Comparison of ENCODE assay signal across 20 cellular contexts in genomic region chr9:89756891-89757537, GRCh38.
DNase-seq lines count a peak whose midpoint lies in the region; ATAC-seq and TF ChIP-seq lines count a peak whose summit lies in the region.
"Had no signal": no experiment of that assay in that cellular context is flagged by ENCODE, and none has a peak within 500 bp of the region (broad histone marks: within the 10 kb centered on the region; RNA-seq: fewer than 3 reads in every experiment).

No MANE protein-coding gene starts in this region.

- no peaks in the 10 kb centered on the region for H3K9me3 ChIP-seq in liver (ENCODE audit: control insufficient read depth in 4 of 4, low read length in 3 of 4)
- H3K9me3 ChIP-seq: esophagus muscularis mucosa had no signal

- H3K36me3 ChIP-seq in KMS-11 (ENCODE audit: insufficient read depth), result no peaks in the 10 kb centered on the region
- H3K36me3 ChIP-seq in liver (ENCODE audit: control insufficient read depth in 4 of 4, insufficient read depth in 3 of 4, low read depth in 1 of 4, low read length in 3 of 4), result no peaks in the 10 kb centered on the region
- H3K36me3 ChIP-seq: esophagus muscularis mucosa had no signal

- H3K9me3 Mint-ChIP-seq in brain, result no peaks in the 10 kb centered on the region
- no peaks in the 10 kb centered on the region for H3K9me3 Mint-ChIP-seq in stimulated activated effector memory CD8-positive, alpha-beta T cell treated with anti-CD3 and anti-CD28 coated beads, Interleukin-12 subunit alpha, Interleukin-12 subunit beta, amount 100 ng/mL, for 72 hours
- H3K9me3 Mint-ChIP-seq: central memory CD8-positive, alpha-beta T cell; nephron progenitor cell had no signal

- H2AFZ ChIP-seq in KMS-11 (ENCODE audit: low read depth), result peak overlapping the region; percentile 55; the same call in 1 of the 2 replicates

- peak overlapping the region; percentile 76 for H3K4me2 ChIP-seq in KMS-11

- peaks cover 13% of the 10 kb centered on the region for H3K27me3 Mint-ChIP-seq in brain

- H3K4me3 ChIP-seq in KMS-11 (IDR thresholded peaks at IDR 0.05; ENCODE audit: insufficient read depth, low read depth, low read length) (no peak overlapping the region), liver (ENCODE audit: low read depth in 1 of 3, low read length in 3 of 3) (no peak overlapping the region)
- H3K4me3 ChIP-seq: esophagus muscularis mucosa had no signal

- no peaks in the 10 kb centered on the region for H3K79me2 ChIP-seq in KMS-11 (ENCODE audit: insufficient read depth, low read depth)

- ATAC-seq in stimulated activated effector memory CD8-positive, alpha-beta T cell treated with anti-CD3 and anti-CD28 coated beads, Interleukin-12 subunit alpha, Interleukin-12 subunit beta, amount 100 ng/mL, for 72 hours, result peak; percentile 42
- no peak for ATAC-seq in GM18870 (IDR thresholded peaks at IDR 0.05; ENCODE audit: unreplicated experiment)
- no peak for ATAC-seq in GM19455 (IDR thresholded peaks at IDR 0.05; ENCODE audit: unreplicated experiment)
- ATAC-seq: SK-N-SH treated with all-trans-retinoic acid at 6 μM for 48 hours had no signal

- H4K20me1 ChIP-seq in KMS-11 (ENCODE audit: insufficient read depth), result no peaks in the 10 kb centered on the region

- no peaks in the 10 kb centered on the region for H3K27me3 ChIP-seq in KMS-11 (ENCODE audit: insufficient read depth, low read depth)
- no peaks in the 10 kb centered on the region for H3K27me3 ChIP-seq in liver (ENCODE audit: control insufficient read depth in 4 of 4, insufficient read depth in 4 of 4, low read length in 3 of 4)
- H3K27me3 ChIP-seq: esophagus muscularis mucosa had no signal

- H3K9ac ChIP-seq in KMS-11 (peak overlapping the region; percentile 43; the same call in 1 of the 2 replicates), liver (ENCODE audit: low read depth in 1 of 2, low read length in 2 of 2) (no peak overlapping the region)

- no peak overlapping the region for H3K4me3 Mint-ChIP-seq in brain
- no peak overlapping the region for H3K4me3 Mint-ChIP-seq in stimulated activated effector memory CD8-positive, alpha-beta T cell treated with anti-CD3 and anti-CD28 coated beads, Interleukin-12 subunit alpha, Interleukin-12 subunit beta, amount 100 ng/mL, for 72 hours
- H3K4me3 Mint-ChIP-seq: central memory CD8-positive, alpha-beta T cell; nephron progenitor cell had no signal

- peaks cover 43% of the 10 kb centered on the region for H3K4me1 Mint-ChIP-seq in brain
- no peaks in the 10 kb centered on the region for H3K4me1 Mint-ChIP-seq in stimulated activated effector memory CD8-positive, alpha-beta T cell treated with anti-CD3 and anti-CD28 coated beads, Interleukin-12 subunit alpha, Interleukin-12 subunit beta, amount 100 ng/mL, for 72 hours
- H3K4me1 Mint-ChIP-seq: central memory CD8-positive, alpha-beta T cell had no signal

- no peak for DNase-seq in stimulated activated effector memory CD8-positive, alpha-beta T cell treated with anti-CD3 and anti-CD28 coated beads, Interleukin-12 subunit alpha, Interleukin-12 subunit beta, amount 100 ng/mL, for 72 hours (ENCODE audit: low spot score in 2 of 2)
- DNase-seq in SHP77 treated with DMSO at 0.1 percent for 48 hours (lab: John Stamatoyannopoulos, UW), result no peak
- no peak for DNase-seq in NCI-H748 (lab: John Stamatoyannopoulos, UW; ENCODE audit: unreplicated experiment)
- DNase-seq: activated CD4-positive, CD25-positive, alpha-beta regulatory T cell treated with anti-CD3 and anti-CD28 coated beads, Interleukin-2, amount 50 U/mL, for 72 hours; activated effector memory CD4-positive, alpha-beta T cell treated with Interleukin-2 at 50 U/mL for 16 hours; AML-193; HCEC 1CT; mesendoderm; NCI-H1105; NCI-H774; nephron progenitor cell; T1000 had no signal

- H3K36me3 Mint-ChIP-seq in brain, result no peaks in the 10 kb centered on the region
- peaks cover 5% of the 10 kb centered on the region for H3K36me3 Mint-ChIP-seq in stimulated activated effector memory CD8-positive, alpha-beta T cell treated with anti-CD3 and anti-CD28 coated beads, Interleukin-12 subunit alpha, Interleukin-12 subunit beta, amount 100 ng/mL, for 72 hours

- H3K27ac ChIP-seq in KMS-11 (peak overlapping the region; percentile 58), liver (ENCODE audit: low read depth in 1 of 2, low read length in 2 of 2) (peak overlapping the region; percentile 48 to 81)
- H3K27ac ChIP-seq: esophagus muscularis mucosa had no signal

- 32% methylated on average over 8 of the region's 8 CpGs for WGBS in liver

- TF ChIP-seq CTCF in KMS-11 (conservative IDR thresholded peaks at IDR 0.05; ENCODE audit: low read depth, low read length), result no peak
- TF ChIP-seq CTCF in brain (conservative IDR thresholded peaks at IDR 0.05), result no peak
- TF ChIP-seq CTCF in liver (IDR thresholded peaks at IDR 0.05; ENCODE audit: low read depth, low read length, missing input control), result no peak

- peak; percentile 72 to 81 for TF ChIP-seq RAD21 in liver (IDR thresholded peaks at IDR 0.05)

- peaks cover 59% of the 10 kb centered on the region for H3K4me1 ChIP-seq in KMS-11 (ENCODE audit: low read depth, poor library complexity, severe bottlenecking)
- H3K4me1 ChIP-seq in liver (ENCODE audit: control insufficient read depth in 4 of 4, insufficient read depth in 4 of 4, low read length in 3 of 4), result peaks cover 18 to 47% (median 31%) of the 10 kb centered on the region in 4 donors

- H3K27ac Mint-ChIP-seq in brain, result peak overlapping the region in 4 of 5 experiments; percentile 58 to 80 (median 64)
- H3K27ac Mint-ChIP-seq in stimulated activated effector memory CD8-positive, alpha-beta T cell treated with anti-CD3 and anti-CD28 coated beads, Interleukin-12 subunit alpha, Interleukin-12 subunit beta, amount 100 ng/mL, for 72 hours, result no peak overlapping the region
- H3K27ac Mint-ChIP-seq: nephron progenitor cell had no signal

TF ChIP-seq in liver, 16 proteins besides CTCF, POLR2A, EP300 and RAD21:
- TF ChIP-seq REST (IDR thresholded peaks at IDR 0.05) (peak; percentile 70), SP1 (IDR thresholded peaks at IDR 0.05) (peak; percentile 99), EGR1 (IDR thresholded peaks at IDR 0.05; ENCODE audit: low read depth in 2 of 2) (peak; percentile 59 to 89), FOXA1 (IDR thresholded peaks at IDR 0.05) (peak; percentile 87), ZBTB33 (IDR thresholded peaks at IDR 0.05) (peak; percentile 80), YY1 (IDR thresholded peaks at IDR 0.05) (peak; percentile 60), ATF3 (IDR thresholded peaks at IDR 0.05) (peak; percentile 40), MAX (IDR thresholded peaks at IDR 0.05) (peak; percentile 89), GABPA (IDR thresholded peaks at IDR 0.05 in 1 of 2, conservative IDR thresholded peaks at IDR 0.05 in 1 of 2) (peak in 1 of 2 donors; percentile 19), RXRA (IDR thresholded peaks at IDR 0.05) (peak; percentile 100), TAF1 (conservative IDR thresholded peaks at IDR 0.05) (no peak), JUND (IDR thresholded peaks at IDR 0.05) (peak; percentile 57 to 87), NR2F2 (IDR thresholded peaks at IDR 0.05) (peak; percentile 88), HNF4A (conservative IDR thresholded peaks at IDR 0.05) (peak; percentile 90 to 92), HNF4G (IDR thresholded peaks at IDR 0.05) (peak; percentile 62), FOXA2 (IDR thresholded peaks at IDR 0.05) (peak; percentile 93)
